Comparison of ENCODE assay signal across 1 cellular context in the genomic region with DNA sequence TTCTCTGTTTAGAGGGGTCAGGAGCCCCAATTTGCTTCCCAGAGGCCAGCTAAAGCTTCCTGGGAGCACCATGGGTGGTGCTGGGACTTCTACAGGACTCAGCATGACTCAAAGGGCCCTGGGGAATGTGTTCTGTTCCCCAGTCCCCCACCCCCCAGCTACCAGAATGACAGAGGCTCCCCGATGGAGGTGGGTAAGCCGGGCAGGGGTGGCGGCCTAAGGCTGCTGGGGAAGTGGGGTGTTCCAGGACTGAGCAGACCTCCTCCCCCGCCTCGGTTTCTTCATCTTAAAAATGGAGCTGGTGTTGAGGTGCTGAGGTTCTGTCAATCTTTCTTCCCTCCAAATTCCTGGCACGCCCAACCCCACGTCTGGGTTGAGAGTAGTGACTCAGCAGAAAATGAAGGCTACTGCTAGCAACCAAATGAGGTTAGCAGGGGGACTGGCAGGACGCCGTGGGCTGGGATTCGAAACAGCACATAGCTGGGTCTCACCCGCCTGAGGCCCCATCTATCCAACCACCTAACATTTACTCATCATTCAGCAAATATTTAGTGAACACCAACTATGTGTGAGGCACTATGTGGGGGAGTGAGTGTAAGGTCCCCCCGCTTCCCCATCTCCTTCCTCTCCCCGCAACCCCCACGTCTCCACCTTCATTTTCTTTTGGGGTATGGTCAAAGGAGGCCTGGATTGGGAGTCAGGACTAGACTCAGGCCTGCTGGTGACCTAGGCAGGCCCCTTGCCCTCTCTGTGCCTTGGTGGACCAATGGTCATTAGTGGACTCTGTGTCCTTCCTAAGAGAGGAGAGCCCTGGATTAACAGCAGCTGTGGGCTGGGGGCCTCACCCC.
TF ChIP-seq lines count a peak whose summit lies in the region.

No MANE protein-coding gene starts in this region.

TF ChIP-seq in K562, 482 proteins besides CTCF, POLR2A, EP300 and RAD21 (continued from another document and continues in another):
- TF ChIP-seq, protein P1, sequence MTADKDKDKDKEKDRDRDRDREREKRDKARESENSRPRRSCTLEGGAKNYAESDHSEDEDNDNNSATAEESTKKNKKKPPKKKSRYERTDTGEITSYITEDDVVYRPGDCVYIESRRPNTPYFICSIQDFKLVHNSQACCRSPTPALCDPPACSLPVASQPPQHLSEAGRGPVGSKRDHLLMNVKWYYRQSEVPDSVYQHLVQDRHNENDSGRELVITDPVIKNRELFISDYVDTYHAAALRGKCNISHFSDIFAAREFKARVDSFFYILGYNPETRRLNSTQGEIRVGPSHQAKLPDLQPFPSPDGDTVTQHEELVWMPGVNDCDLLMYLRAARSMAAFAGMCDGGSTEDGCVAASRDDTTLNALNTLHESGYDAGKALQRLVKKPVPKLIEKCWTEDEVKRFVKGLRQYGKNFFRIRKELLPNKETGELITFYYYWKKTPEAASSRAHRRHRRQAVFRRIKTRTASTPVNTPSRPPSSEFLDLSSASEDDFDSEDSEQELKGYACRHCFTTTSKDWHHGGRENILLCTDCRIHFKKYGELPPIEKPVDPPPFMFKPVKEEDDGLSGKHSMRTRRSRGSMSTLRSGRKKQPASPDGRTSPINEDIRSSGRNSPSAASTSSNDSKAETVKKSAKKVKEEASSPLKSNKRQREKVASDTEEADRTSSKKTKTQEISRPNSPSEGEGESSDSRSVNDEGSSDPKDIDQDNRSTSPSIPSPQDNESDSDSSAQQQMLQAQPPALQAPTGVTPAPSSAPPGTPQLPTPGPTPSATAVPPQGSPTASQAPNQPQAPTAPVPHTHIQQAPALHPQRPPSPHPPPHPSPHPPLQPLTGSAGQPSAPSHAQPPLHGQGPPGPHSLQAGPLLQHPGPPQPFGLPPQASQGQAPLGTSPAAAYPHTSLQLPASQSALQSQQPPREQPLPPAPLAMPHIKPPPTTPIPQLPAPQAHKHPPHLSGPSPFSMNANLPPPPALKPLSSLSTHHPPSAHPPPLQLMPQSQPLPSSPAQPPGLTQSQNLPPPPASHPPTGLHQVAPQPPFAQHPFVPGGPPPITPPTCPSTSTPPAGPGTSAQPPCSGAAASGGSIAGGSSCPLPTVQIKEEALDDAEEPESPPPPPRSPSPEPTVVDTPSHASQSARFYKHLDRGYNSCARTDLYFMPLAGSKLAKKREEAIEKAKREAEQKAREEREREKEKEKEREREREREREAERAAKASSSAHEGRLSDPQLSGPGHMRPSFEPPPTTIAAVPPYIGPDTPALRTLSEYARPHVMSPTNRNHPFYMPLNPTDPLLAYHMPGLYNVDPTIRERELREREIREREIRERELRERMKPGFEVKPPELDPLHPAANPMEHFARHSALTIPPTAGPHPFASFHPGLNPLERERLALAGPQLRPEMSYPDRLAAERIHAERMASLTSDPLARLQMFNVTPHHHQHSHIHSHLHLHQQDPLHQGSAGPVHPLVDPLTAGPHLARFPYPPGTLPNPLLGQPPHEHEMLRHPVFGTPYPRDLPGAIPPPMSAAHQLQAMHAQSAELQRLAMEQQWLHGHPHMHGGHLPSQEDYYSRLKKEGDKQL (CRISPR knock-in tag; IDR thresholded peaks at IDR 0.05; ENCODE audit: borderline replicate concordance) = no peak
- peak; percentile 73 to 80; a peak in 2 of 4 replicates for TF ChIP-seq TEAD1 (CRISPR knock-in tag; IDR thresholded peaks at IDR 0.05)
- TF ChIP-seq, protein P2, sequence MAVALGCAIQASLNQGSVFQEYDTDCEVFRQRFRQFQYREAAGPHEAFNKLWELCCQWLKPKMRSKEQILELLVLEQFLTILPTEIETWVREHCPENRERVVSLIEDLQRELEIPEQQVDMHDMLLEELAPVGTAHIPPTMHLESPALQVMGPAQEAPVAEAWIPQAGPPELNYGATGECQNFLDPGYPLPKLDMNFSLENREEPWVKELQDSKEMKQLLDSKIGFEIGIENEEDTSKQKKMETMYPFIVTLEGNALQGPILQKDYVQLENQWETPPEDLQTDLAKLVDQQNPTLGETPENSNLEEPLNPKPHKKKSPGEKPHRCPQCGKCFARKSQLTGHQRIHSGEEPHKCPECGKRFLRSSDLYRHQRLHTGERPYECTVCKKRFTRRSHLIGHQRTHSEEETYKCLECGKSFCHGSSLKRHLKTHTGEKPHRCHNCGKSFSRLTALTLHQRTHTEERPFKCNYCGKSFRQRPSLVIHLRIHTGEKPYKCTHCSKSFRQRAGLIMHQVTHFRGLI (CRISPR knock-in tag; IDR thresholded peaks at IDR 0.05) = no peak
- no peak for TF ChIP-seq BCL6 (CRISPR knock-in tag; IDR thresholded peaks at IDR 0.05)
- peak; percentile 81 for TF ChIP-seq DPF2 (IDR thresholded peaks at IDR 0.05)
- no peak for TF ChIP-seq BRF1 (IDR thresholded peaks at IDR 0.05; ENCODE audit: borderline replicate concordance, extremely low read depth, insufficient read length)
- peak; percentile 84 for TF ChIP-seq ZNF766 (CRISPR knock-in tag; conservative IDR thresholded peaks at IDR 0.05)
- TF ChIP-seq NFXL1 (CRISPR knock-in tag; IDR thresholded peaks at IDR 0.05) = no peak
- TF ChIP-seq HNRNPK (IDR thresholded peaks at IDR 0.05; ENCODE audit: low read depth, low read length, poor library complexity, severe bottlenecking) = no peak
- TF ChIP-seq NR4A1 (CRISPR knock-in tag; IDR thresholded peaks at IDR 0.05) = no peak
- TF ChIP-seq NR4A1 (tag; IDR thresholded peaks at IDR 0.05) = peak; percentile 87; the same call in 1 of the 2 replicates
- no peak for TF ChIP-seq XRCC3 (IDR thresholded peaks at IDR 0.05)
- TF ChIP-seq, protein P3, sequence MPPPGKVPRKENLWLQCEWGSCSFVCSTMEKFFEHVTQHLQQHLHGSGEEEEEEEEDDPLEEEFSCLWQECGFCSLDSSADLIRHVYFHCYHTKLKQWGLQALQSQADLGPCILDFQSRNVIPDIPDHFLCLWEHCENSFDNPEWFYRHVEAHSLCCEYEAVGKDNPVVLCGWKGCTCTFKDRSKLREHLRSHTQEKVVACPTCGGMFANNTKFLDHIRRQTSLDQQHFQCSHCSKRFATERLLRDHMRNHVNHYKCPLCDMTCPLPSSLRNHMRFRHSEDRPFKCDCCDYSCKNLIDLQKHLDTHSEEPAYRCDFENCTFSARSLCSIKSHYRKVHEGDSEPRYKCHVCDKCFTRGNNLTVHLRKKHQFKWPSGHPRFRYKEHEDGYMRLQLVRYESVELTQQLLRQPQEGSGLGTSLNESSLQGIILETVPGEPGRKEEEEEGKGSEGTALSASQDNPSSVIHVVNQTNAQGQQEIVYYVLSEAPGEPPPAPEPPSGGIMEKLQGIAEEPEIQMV (tag; conservative IDR thresholded peaks at IDR 0.05; ENCODE audit: low read depth) = peak; percentile 64; the same call in 1 of the 2 replicates
- TF ChIP-seq, protein P4, sequence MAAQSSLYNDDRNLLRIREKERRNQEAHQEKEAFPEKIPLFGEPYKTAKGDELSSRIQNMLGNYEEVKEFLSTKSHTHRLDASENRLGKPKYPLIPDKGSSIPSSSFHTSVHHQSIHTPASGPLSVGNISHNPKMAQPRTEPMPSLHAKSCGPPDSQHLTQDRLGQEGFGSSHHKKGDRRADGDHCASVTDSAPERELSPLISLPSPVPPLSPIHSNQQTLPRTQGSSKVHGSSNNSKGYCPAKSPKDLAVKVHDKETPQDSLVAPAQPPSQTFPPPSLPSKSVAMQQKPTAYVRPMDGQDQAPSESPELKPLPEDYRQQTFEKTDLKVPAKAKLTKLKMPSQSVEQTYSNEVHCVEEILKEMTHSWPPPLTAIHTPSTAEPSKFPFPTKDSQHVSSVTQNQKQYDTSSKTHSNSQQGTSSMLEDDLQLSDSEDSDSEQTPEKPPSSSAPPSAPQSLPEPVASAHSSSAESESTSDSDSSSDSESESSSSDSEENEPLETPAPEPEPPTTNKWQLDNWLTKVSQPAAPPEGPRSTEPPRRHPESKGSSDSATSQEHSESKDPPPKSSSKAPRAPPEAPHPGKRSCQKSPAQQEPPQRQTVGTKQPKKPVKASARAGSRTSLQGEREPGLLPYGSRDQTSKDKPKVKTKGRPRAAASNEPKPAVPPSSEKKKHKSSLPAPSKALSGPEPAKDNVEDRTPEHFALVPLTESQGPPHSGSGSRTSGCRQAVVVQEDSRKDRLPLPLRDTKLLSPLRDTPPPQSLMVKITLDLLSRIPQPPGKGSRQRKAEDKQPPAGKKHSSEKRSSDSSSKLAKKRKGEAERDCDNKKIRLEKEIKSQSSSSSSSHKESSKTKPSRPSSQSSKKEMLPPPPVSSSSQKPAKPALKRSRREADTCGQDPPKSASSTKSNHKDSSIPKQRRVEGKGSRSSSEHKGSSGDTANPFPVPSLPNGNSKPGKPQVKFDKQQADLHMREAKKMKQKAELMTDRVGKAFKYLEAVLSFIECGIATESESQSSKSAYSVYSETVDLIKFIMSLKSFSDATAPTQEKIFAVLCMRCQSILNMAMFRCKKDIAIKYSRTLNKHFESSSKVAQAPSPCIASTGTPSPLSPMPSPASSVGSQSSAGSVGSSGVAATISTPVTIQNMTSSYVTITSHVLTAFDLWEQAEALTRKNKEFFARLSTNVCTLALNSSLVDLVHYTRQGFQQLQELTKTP (IDR thresholded peaks at IDR 0.05; ENCODE audit: low read depth in 1 of 2, partially characterized antibody in 2 of 2) = peak in 1 of 2 experiments; percentile 15
- TF ChIP-seq SMAD4 (CRISPR knock-in tag; conservative IDR thresholded peaks at IDR 0.05) = peak; percentile 90
- no peak for TF ChIP-seq MCM7 (IDR thresholded peaks at IDR 0.05)
- no peak for TF ChIP-seq HDAC3 (IDR thresholded peaks at IDR 0.05; ENCODE audit: borderline replicate concordance, partially characterized antibody)
- no peak for TF ChIP-seq NUFIP1 (IDR thresholded peaks at IDR 0.05; ENCODE audit: partially characterized antibody)
- no peak for TF ChIP-seq ZFX (CRISPR knock-in tag; IDR thresholded peaks at IDR 0.05)
- TF ChIP-seq TARDBP (IDR thresholded peaks at IDR 0.05) = no peak
- TF ChIP-seq ZNF77 (CRISPR knock-in tag; IDR thresholded peaks at IDR 0.05) = no peak
- TF ChIP-seq MED1 (CRISPR knock-in tag; IDR thresholded peaks at IDR 0.05; ENCODE audit: borderline replicate concordance) = no peak
- peak; percentile 63 for TF ChIP-seq JUND (IDR thresholded peaks at IDR 0.05; ENCODE audit: borderline replicate concordance, low read depth, low read length)
- peak; percentile 51; the same call in 1 of the 3 replicates for TF ChIP-seq JUND (tag; IDR thresholded peaks at IDR 0.05; ENCODE audit: borderline replicate concordance, low read depth, low read length)
- no peak for TF ChIP-seq FOXK1 (CRISPR knock-in tag; IDR thresholded peaks at IDR 0.05; ENCODE audit: borderline replicate concordance)
- TF ChIP-seq ATF1 (CRISPR knock-in tag; IDR thresholded peaks at IDR 0.05) = no peak
- 0 out of 2 replicates have a peak, but pooled peaks have one; percentile 50 for TF ChIP-seq ATF1 (tag; IDR thresholded peaks at IDR 0.05)
- no peak for TF ChIP-seq CBFA2T2 (conservative IDR thresholded peaks at IDR 0.05)
- 0 out of 2 replicates have a peak, but pooled peaks have one; percentile 37 for TF ChIP-seq FOSL1 (tag; conservative IDR thresholded peaks at IDR 0.05)
- TF ChIP-seq, protein P5, sequence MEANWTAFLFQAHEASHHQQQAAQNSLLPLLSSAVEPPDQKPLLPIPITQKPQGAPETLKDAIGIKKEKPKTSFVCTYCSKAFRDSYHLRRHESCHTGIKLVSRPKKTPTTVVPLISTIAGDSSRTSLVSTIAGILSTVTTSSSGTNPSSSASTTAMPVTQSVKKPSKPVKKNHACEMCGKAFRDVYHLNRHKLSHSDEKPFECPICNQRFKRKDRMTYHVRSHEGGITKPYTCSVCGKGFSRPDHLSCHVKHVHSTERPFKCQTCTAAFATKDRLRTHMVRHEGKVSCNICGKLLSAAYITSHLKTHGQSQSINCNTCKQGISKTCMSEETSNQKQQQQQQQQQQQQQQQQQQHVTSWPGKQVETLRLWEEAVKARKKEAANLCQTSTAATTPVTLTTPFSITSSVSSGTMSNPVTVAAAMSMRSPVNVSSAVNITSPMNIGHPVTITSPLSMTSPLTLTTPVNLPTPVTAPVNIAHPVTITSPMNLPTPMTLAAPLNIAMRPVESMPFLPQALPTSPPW (CRISPR knock-in tag; IDR thresholded peaks at IDR 0.05) = peak; percentile 51
- TF ChIP-seq ZNF445 (CRISPR knock-in tag; IDR thresholded peaks at IDR 0.05; ENCODE audit: low read depth) = no peak
- TF ChIP-seq, protein P6, sequence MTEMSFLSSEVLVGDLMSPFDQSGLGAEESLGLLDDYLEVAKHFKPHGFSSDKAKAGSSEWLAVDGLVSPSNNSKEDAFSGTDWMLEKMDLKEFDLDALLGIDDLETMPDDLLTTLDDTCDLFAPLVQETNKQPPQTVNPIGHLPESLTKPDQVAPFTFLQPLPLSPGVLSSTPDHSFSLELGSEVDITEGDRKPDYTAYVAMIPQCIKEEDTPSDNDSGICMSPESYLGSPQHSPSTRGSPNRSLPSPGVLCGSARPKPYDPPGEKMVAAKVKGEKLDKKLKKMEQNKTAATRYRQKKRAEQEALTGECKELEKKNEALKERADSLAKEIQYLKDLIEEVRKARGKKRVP (CRISPR knock-in tag; IDR thresholded peaks at IDR 0.05) = 0 out of 2 replicates have a peak, but pooled peaks have one; percentile 48
- TF ChIP-seq XRCC5 (IDR thresholded peaks at IDR 0.05; ENCODE audit: low read depth, low read length) = no peak
- TF ChIP-seq, protein P7, sequence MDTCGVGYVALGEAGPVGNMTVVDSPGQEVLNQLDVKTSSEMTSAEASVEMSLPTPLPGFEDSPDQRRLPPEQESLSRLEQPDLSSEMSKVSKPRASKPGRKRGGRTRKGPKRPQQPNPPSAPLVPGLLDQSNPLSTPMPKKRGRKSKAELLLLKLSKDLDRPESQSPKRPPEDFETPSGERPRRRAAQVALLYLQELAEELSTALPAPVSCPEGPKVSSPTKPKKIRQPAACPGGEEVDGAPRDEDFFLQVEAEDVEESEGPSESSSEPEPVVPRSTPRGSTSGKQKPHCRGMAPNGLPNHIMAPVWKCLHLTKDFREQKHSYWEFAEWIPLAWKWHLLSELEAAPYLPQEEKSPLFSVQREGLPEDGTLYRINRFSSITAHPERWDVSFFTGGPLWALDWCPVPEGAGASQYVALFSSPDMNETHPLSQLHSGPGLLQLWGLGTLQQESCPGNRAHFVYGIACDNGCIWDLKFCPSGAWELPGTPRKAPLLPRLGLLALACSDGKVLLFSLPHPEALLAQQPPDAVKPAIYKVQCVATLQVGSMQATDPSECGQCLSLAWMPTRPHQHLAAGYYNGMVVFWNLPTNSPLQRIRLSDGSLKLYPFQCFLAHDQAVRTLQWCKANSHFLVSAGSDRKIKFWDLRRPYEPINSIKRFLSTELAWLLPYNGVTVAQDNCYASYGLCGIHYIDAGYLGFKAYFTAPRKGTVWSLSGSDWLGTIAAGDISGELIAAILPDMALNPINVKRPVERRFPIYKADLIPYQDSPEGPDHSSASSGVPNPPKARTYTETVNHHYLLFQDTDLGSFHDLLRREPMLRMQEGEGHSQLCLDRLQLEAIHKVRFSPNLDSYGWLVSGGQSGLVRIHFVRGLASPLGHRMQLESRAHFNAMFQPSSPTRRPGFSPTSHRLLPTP (IDR thresholded peaks at IDR 0.05; ENCODE audit: borderline replicate concordance, extremely low read depth, insufficient read length) = no peak
- TF ChIP-seq NR2C2 (CRISPR knock-in tag; IDR thresholded peaks at IDR 0.05) = no peak
- TF ChIP-seq NR2C2 (tag; IDR thresholded peaks at IDR 0.05) = peak; percentile 42
- peak; percentile 61; the same call in 1 of the 2 replicates for TF ChIP-seq ZNF311 (CRISPR knock-in tag; IDR thresholded peaks at IDR 0.05)
